In the genomic region with DNA sequence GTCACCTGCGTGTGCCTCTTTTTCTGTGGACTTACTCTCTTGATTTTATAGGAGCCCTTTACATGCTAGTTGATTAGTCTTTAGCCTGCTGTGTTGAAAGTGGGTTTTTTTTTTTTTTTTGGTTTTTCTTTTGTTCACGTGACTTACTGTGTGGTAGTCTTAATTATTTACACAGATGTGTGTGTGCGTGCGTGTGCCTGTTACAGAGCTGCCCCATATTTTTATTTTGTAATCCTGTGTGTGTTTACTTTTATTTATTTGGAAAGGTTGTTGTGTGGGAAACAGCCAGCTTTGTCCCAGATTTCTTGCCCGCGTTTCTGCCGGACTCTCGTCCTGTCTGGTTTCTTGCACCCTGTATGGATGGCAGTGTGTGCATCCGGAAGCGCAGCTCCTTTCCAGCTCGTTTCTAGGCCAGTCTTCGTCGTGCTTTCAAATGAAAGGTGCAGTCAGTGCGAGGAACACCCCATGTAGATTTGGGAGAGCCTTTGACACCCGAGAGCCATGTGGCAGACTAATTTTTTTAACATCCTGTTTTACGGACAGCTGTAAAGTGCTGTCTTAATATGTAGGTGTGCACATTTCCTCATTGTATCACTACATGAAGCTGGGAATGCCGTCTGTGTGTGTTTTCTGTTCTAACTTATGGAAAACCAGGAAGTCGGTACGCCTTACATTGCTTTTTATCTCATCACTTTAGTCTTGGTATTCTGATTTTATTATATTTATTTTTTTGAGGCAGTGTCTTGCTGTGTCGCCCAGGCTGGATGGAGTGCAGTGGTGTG, we compare ENCODE assay signal across 2 cellular contexts.
TF ChIP-seq lines count a peak whose summit lies in the region.

No MANE protein-coding gene starts in this region.

TF ChIP-seq in WTC11, 78 proteins besides CTCF, POLR2A, EP300 and RAD21 (continued from another document):
- TF ChIP-seq, protein P1, sequence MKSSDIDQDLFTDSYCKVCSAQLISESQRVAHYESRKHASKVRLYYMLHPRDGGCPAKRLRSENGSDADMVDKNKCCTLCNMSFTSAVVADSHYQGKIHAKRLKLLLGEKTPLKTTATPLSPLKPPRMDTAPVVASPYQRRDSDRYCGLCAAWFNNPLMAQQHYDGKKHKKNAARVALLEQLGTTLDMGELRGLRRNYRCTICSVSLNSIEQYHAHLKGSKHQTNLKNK (CRISPR knock-in tag; IDR thresholded peaks at IDR 0.05), result no peak
- TF ChIP-seq MYBL2 (CRISPR knock-in tag; IDR thresholded peaks at IDR 0.05) (no peak), PREB (CRISPR knock-in tag; IDR thresholded peaks at IDR 0.05; ENCODE audit: borderline replicate concordance) (no peak), TEAD1 (CRISPR knock-in tag; IDR thresholded peaks at IDR 0.05) (no peak), CREB1 (CRISPR knock-in tag; IDR thresholded peaks at IDR 0.05) (no peak)
- TF ChIP-seq, protein P2, sequence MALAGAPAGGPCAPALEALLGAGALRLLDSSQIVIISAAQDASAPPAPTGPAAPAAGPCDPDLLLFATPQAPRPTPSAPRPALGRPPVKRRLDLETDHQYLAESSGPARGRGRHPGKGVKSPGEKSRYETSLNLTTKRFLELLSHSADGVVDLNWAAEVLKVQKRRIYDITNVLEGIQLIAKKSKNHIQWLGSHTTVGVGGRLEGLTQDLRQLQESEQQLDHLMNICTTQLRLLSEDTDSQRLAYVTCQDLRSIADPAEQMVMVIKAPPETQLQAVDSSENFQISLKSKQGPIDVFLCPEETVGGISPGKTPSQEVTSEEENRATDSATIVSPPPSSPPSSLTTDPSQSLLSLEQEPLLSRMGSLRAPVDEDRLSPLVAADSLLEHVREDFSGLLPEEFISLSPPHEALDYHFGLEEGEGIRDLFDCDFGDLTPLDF (CRISPR knock-in tag; IDR thresholded peaks at IDR 0.05), result no peak

TF ChIP-seq in SK-N-SH treated with all-trans-retinoic acid at 6 μM for 48 hours, 23 proteins besides CTCF, POLR2A, EP300 and RAD21 (continued from another document):
- TF ChIP-seq CREB5 (CRISPR knock-in tag; IDR thresholded peaks at IDR 0.05; ENCODE audit: low read depth), result no peak
- TF ChIP-seq ESRRG (CRISPR knock-in tag; IDR thresholded peaks at IDR 0.05), result no peak
- no peak for TF ChIP-seq SNAI2 (CRISPR knock-in tag; IDR thresholded peaks at IDR 0.05)
- TF ChIP-seq, protein P3, sequence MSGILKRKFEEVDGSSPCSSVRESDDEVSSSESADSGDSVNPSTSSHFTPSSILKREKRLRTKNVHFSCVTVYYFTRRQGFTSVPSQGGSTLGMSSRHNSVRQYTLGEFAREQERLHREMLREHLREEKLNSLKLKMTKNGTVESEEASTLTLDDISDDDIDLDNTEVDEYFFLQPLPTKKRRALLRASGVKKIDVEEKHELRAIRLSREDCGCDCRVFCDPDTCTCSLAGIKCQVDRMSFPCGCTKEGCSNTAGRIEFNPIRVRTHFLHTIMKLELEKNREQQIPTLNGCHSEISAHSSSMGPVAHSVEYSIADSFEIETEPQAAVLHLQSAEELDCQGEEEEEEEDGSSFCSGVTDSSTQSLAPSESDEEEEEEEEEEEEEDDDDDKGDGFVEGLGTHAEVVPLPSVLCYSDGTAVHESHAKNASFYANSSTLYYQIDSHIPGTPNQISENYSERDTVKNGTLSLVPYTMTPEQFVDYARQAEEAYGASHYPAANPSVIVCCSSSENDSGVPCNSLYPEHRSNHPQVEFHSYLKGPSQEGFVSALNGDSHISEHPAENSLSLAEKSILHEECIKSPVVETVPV (CRISPR knock-in tag; IDR thresholded peaks at IDR 0.05), result no peak
- TF ChIP-seq ZFP30 (CRISPR knock-in tag; IDR thresholded peaks at IDR 0.05), result no peak
- no peak for TF ChIP-seq CSDC2 (CRISPR knock-in tag; IDR thresholded peaks at IDR 0.05)
- no peak for TF ChIP-seq PPARA (CRISPR knock-in tag; IDR thresholded peaks at IDR 0.05; ENCODE audit: borderline replicate concordance)
